ENCODE assay signal across 14 cellular contexts in genomic region chr1:178573330-178573729, GRCh38.
DNase-seq lines count a peak whose midpoint lies in the region; ATAC-seq, FAIRE-seq and TF ChIP-seq lines count a peak whose summit lies in the region.
"Had no signal": no experiment of that assay in that cellular context is flagged by ENCODE, and none has a peak within 500 bp of the region (broad histone marks: within the 10 kb centered on the region; RNA-seq: fewer than 3 reads in every experiment).

No MANE protein-coding gene starts in this region.

- ATAC-seq in GM18870 (IDR thresholded peaks at IDR 0.05; ENCODE audit: unreplicated experiment), result peak; percentile 71
- peak; percentile 71 for ATAC-seq in GM21619 (IDR thresholded peaks at IDR 0.05; ENCODE audit: unreplicated experiment)
- peak; percentile 54 for ATAC-seq in HG03139 (IDR thresholded peaks at IDR 0.05; ENCODE audit: unreplicated experiment)

- no peak for TF ChIP-seq CTCF in bronchial epithelial cell (IDR thresholded peaks at IDR 0.05; ENCODE audit: insufficient read depth, low read length, severe bottlenecking)

- no peak overlapping the region for H3K4me3 Mint-ChIP-seq in T-helper 2 cell treated with Interferon-gamma antibody and Interleukin-4, amounts not matched to agents 5 μg/mL and 100 μg/mL, for 36 hours
- H3K4me3 Mint-ChIP-seq: CD4-positive, alpha-beta memory T cell had no signal

- H3K4me1 Mint-ChIP-seq in T-helper 2 cell treated with Interferon-gamma antibody and Interleukin-4, amounts not matched to agents 5 μg/mL and 100 μg/mL, for 36 hours (ENCODE audit: low read depth), result no peaks in the 10 kb centered on the region
- H3K4me1 Mint-ChIP-seq: CD4-positive, alpha-beta memory T cell had no signal

- no peaks in the 10 kb centered on the region for H3K27me3 ChIP-seq in bronchial epithelial cell (ENCODE audit: control insufficient read depth, insufficient read depth, low read length)
- H3K27me3 ChIP-seq: SJSA1 had no signal

- H3K36me3 Mint-ChIP-seq in T-helper 2 cell treated with Interferon-gamma antibody and Interleukin-4, amounts not matched to agents 5 μg/mL and 100 μg/mL, for 36 hours (ENCODE audit: low read depth), result no peaks in the 10 kb centered on the region
- H3K36me3 Mint-ChIP-seq: CD4-positive, alpha-beta memory T cell had no signal

- H3K36me3 ChIP-seq in bronchial epithelial cell (ENCODE audit: control insufficient read depth, insufficient read depth, low read length), result no peaks in the 10 kb centered on the region
- H3K36me3 ChIP-seq: SJSA1 had no signal

- FAIRE-seq in bronchial epithelial cell (lab: Jason Lieb, UNC), result no peak
- FAIRE-seq: H1 had no signal

- peaks cover 3% of the 10 kb centered on the region for H3K27me3 Mint-ChIP-seq in T-helper 2 cell treated with Interferon-gamma antibody and Interleukin-4, amounts not matched to agents 5 μg/mL and 100 μg/mL, for 36 hours (ENCODE audit: low read depth)

- H3K4me3 ChIP-seq in bronchial epithelial cell (ENCODE audit: low read depth, low read length), result no peak overlapping the region
- H3K4me3 ChIP-seq: SJSA1 had no signal

- DNase-seq in bronchial epithelial cell (ENCODE audit: low read depth), result peak; percentile 11
- no peak for DNase-seq in T-helper 2 cell treated with Interferon-gamma antibody and Interleukin-4, amounts not matched to agents 5 μg/mL and 100 μg/mL, for 36 hours (ENCODE audit: low spot score)
- no peak for DNase-seq in kidney tubule cell (ENCODE audit: low spot score)
- no peak for DNase-seq in DMS153 (lab: John Stamatoyannopoulos, UW)
- DNase-seq: amniotic stem cell; CD4-positive, alpha-beta memory T cell; foreskin melanocyte; islet precursor cell; NCI-H748 treated with DMSO at 0.1 percent for 48 hours had no signal

- H3K9me3 Mint-ChIP-seq in T-helper 2 cell treated with Interferon-gamma antibody and Interleukin-4, amounts not matched to agents 5 μg/mL and 100 μg/mL, for 36 hours, result no peaks in the 10 kb centered on the region
- H3K9me3 Mint-ChIP-seq: CD4-positive, alpha-beta memory T cell had no signal

- H3K27ac Mint-ChIP-seq in T-helper 2 cell treated with Interferon-gamma antibody and Interleukin-4, amounts not matched to agents 5 μg/mL and 100 μg/mL, for 36 hours, result no peak overlapping the region
- H3K27ac Mint-ChIP-seq: CD4-positive, alpha-beta memory T cell had no signal
